Comparison of ENCODE assay signal across 2 cellular contexts in genomic region chr1:220280249-220280648, GRCh38.
TF ChIP-seq lines count a peak whose summit lies in the region.

No MANE protein-coding gene starts in this region.

TF ChIP-seq in GM12891, 5 proteins besides CTCF, POLR2A, EP300 and RAD21 (continued from another document):
- TF ChIP-seq TAF1 (IDR thresholded peaks at IDR 0.05; ENCODE audit: low read depth, low read length) (no peak), POLR2AphosphoS5 (IDR thresholded peaks at IDR 0.05; ENCODE audit: low read depth, low read length) (no peak), PAX5 (IDR thresholded peaks at IDR 0.05; ENCODE audit: insufficient read depth, low read length, severe bottlenecking) (no peak), POU2F2 (IDR thresholded peaks at IDR 0.05; ENCODE audit: low read depth, low read length) (no peak)

TF ChIP-seq in K562, 482 proteins besides CTCF, POLR2A, EP300 and RAD21:
- TF ChIP-seq E2F6 (IDR thresholded peaks at IDR 0.05; ENCODE audit: borderline replicate concordance in 1 of 2, extremely low read depth in 1 of 2, insufficient read depth in 1 of 2, insufficient read length in 1 of 2, low read depth in 1 of 2, low read length in 1 of 2, poor library complexity in 1 of 2, severe bottlenecking in 1 of 2) = no peak
- no peak for TF ChIP-seq ZBED1 (IDR thresholded peaks at IDR 0.05)
- no peak for TF ChIP-seq ATF2 (CRISPR knock-in tag; IDR thresholded peaks at IDR 0.05)
- no peak for TF ChIP-seq BRF2 (IDR thresholded peaks at IDR 0.05; ENCODE audit: borderline replicate concordance, insufficient read depth, insufficient read length)
- no peak for TF ChIP-seq TSHZ1 (CRISPR knock-in tag; IDR thresholded peaks at IDR 0.05)
- TF ChIP-seq CBFA2T2 (conservative IDR thresholded peaks at IDR 0.05) = no peak
- TF ChIP-seq NCOA6 (IDR thresholded peaks at IDR 0.05) = no peak
- TF ChIP-seq GABPB1 (CRISPR knock-in tag; IDR thresholded peaks at IDR 0.05) = no peak
- no peak for TF ChIP-seq ZC3H11A (IDR thresholded peaks at IDR 0.05; ENCODE audit: low read depth, low read length)
- TF ChIP-seq CREB3 (tag; conservative IDR thresholded peaks at IDR 0.05; ENCODE audit: low read depth) = no peak
- no peak for TF ChIP-seq POLR2G (IDR thresholded peaks at IDR 0.05; ENCODE audit: low read depth, low read length)
- no peak for TF ChIP-seq ZNF644 (tag; IDR thresholded peaks at IDR 0.05; ENCODE audit: low read depth)
- no peak for TF ChIP-seq RBM14 (IDR thresholded peaks at IDR 0.05; ENCODE audit: borderline replicate concordance, insufficient read depth, low read depth, low read length)
- TF ChIP-seq POLR3G (IDR thresholded peaks at IDR 0.05; ENCODE audit: extremely low read depth, insufficient read length, insufficient replicate concordance) = no peak
- TF ChIP-seq RNF2 (IDR thresholded peaks at IDR 0.05) = no peak
- no peak for TF ChIP-seq STAG1 (CRISPR knock-in tag; IDR thresholded peaks at IDR 0.05; ENCODE audit: borderline replicate concordance)
- TF ChIP-seq MLLT1 (IDR thresholded peaks at IDR 0.05) = no peak
- TF ChIP-seq NFE2L1 (tag; IDR thresholded peaks at IDR 0.05; ENCODE audit: borderline replicate concordance, low read depth) = no peak
- no peak for TF ChIP-seq SMARCB1 (IDR thresholded peaks at IDR 0.05; ENCODE audit: insufficient read length, low read depth)
- TF ChIP-seq NR2C1 (IDR thresholded peaks at IDR 0.05) = no peak
- no peak for TF ChIP-seq NR2C1 (tag; IDR thresholded peaks at IDR 0.05)
